22 cellular contexts compared by ENCODE assay signal in genomic region chr10:114431414-114431767, GRCh38.
"Had no signal": no experiment of that assay in that cellular context is flagged by ENCODE, and none has a peak within 500 bp of the region (broad histone marks: within the 10 kb centered on the region; RNA-seq: fewer than 3 reads in every experiment).

No MANE protein-coding gene starts in this region.

- H3K4me3 ChIP-seq: coronary artery, hepatocyte, left lung, lung, prostate gland, SK-N-MC, thoracic aorta, upper lobe of left lung had no signal

- H3K79me2 ChIP-seq: hepatocyte had no signal

- H3K4me1 Mint-ChIP-seq: natural killer cell had no signal

- H3K36me3 ChIP-seq: prostate gland, thoracic aorta had no signal

- H3K27ac ChIP-seq: coronary artery, hepatocyte, left lung, prostate gland, SK-N-MC, thoracic aorta, upper lobe of left lung had no signal

- H2AFZ ChIP-seq: hepatocyte had no signal

- H3K4me3 Mint-ChIP-seq: immature natural killer cell, natural killer cell, T-helper 17 cell had no signal

- H3K27me3 Mint-ChIP-seq: T-helper 17 cell had no signal

- H3K9me3 ChIP-seq: left lung, prostate gland, thoracic aorta, upper lobe of left lung had no signal

- H3K27me3 ChIP-seq: hepatocyte, left lung, upper lobe of left lung had no signal

- H3K4me2 ChIP-seq: hepatocyte had no signal

- DNase-seq: activated CD4-positive, alpha-beta T cell treated with anti-CD3 and anti-CD28 coated beads for 4 hours; activated CD4-positive, alpha-beta T cell treated with anti-CD3 and anti-CD28 coated beads, Interleukin-2, amount 50 U/mL, for 48 hours; activated CD4-positive, CD25-positive, alpha-beta regulatory T cell; aorta; cerebellar nuclear complex; foreskin melanocyte; immature natural killer cell; kidney glomerular epithelial cell; natural killer cell; right cardiac atrium; stimulated activated CD4-positive, alpha-beta T cell treated with anti-CD3 and anti-CD28 coated beads, Interleukin-4, amount 100 ng/mL, for 24 hours; stimulated activated naive CD4-positive, alpha-beta T cell treated with Interleukin-2 at 50 U/mL for 16 hours; SW 1271; T-helper 17 cell had no signal

- H3K9me3 Mint-ChIP-seq: immature natural killer cell, natural killer cell had no signal

- H3K27ac Mint-ChIP-seq: natural killer cell, T-helper 17 cell had no signal

- H3K4me1 ChIP-seq: left lung, prostate gland had no signal

- ATAC-seq: left lung, natural killer cell, right cardiac atrium, T-helper 17 cell had no signal
